Comparison of ENCODE assay signal across 20 cellular contexts in genomic region chr22:24446291-24446611, GRCh38. TPM values are rescaled to one million over a fixed set of nuclear protein-coding genes. Genes with fewer than 3 reads are reported as not detected.
DNase-seq lines count a peak whose midpoint lies in the region; ATAC-seq and TF ChIP-seq lines count a peak whose summit lies in the region.
"Had no signal": no experiment of that assay in that cellular context is flagged by ENCODE, and none has a peak within 500 bp of the region (broad histone marks: within the 10 kb centered on the region; RNA-seq: fewer than 3 reads in every experiment).

No MANE protein-coding gene starts in this region.

- intact Hi-C loops in activated T-helper 2 cell treated with anti-CD3 and anti-CD28 coated beads, Interferon-gamma antibody, Interleukin-2, Interleukin-4, amounts not matched to agents 10 μg/mL and 5 μg/mL and 100 μg/mL, durations not matched to agents 14 hours and 24 hours and 36 hours (cut with micrococcal nuclease) = loop anchor here (5.0 kb wide), 1 partner anchor 41 kb away; no protein-coding TSS in a partner anchor
- intact Hi-C loops in body of pancreas (cut with DNase I) = no loop called here

- no peak for DNase-seq in activated T-cell treated with anti-CD3 and anti-CD28 coated beads, Interleukin-2, amount 50 U/mL, for 24 hours
- no peak for DNase-seq in activated T-cell treated with anti-CD3 and anti-CD28 coated beads, Interleukin-2, amount 50 U/mL, for 72 hours
- DNase-seq in activated T-helper 2 cell treated with anti-CD3 and anti-CD28 coated beads, Interferon-gamma antibody, Interleukin-2, Interleukin-4, amounts not matched to agents 10 μg/mL and 5 μg/mL and 100 μg/mL, durations not matched to agents 14 hours and 24 hours and 36 hours (ENCODE audit: low spot score) = no peak
- no peak for DNase-seq in body of pancreas
- no peak for DNase-seq in stimulated activated naive CD4-positive, alpha-beta T cell (lab: John Stamatoyannopoulos, UW)
- DNase-seq in effector CD4-positive, alpha-beta T cell = no peak
- DNase-seq: C1 segment of cervical spinal cord, DMS 273 treated with DMSO at 0.1 percent for 48 hours, GF-D8, KBM-7, NCI-H1417 treated with DMSO at 0.1 percent for 48 hours, NCI-H2029, NCI-H2171, PC-3 had no signal

- TF ChIP-seq CTCF in neutrophil (IDR thresholded peaks at IDR 0.05) = no peak
- no peak for TF ChIP-seq CTCF in body of pancreas (IDR thresholded peaks at IDR 0.05)

- WGBS in body of pancreas, 2 donors = 82 to 92% methylated on average over 3 of the region's 3 CpGs

- H3K4me3 Mint-ChIP-seq in activated T-cell treated with anti-CD3 and anti-CD28 coated beads, Interleukin-2, amount 50 U/mL, for 24 hours = no peak overlapping the region
- no peak overlapping the region for H3K4me3 Mint-ChIP-seq in activated T-cell treated with anti-CD3 and anti-CD28 coated beads, Interleukin-2, amount 50 U/mL, for 72 hours
- no peak overlapping the region for H3K4me3 Mint-ChIP-seq in activated T-helper 2 cell treated with anti-CD3 and anti-CD28 coated beads, Interferon-gamma antibody, Interleukin-2, Interleukin-4, amounts not matched to agents 10 μg/mL and 5 μg/mL and 100 μg/mL, durations not matched to agents 14 hours and 24 hours and 36 hours (ENCODE audit: low read depth)

- no peak overlapping the region for H3K4me3 ChIP-seq in BLaER1 treated with 17β-estradiol and CSF1 and Interleukin-3, amounts not matched to agents 10 nM and 100 nM
- H3K4me3 ChIP-seq in neutrophil (ENCODE audit: low read depth in 1 of 2, low read length in 1 of 2) (no peak overlapping the region), body of pancreas (no peak overlapping the region)

- no peaks in the 10 kb centered on the region for H3K27me3 ChIP-seq in BLaER1 treated with 17β-estradiol and CSF1 and Interleukin-3, amounts not matched to agents 10 nM and 100 nM
- H3K27me3 ChIP-seq in neutrophil = no peaks in the 10 kb centered on the region
- H3K27me3 ChIP-seq in body of pancreas = no peaks in the 10 kb centered on the region

- H3K4me2 ChIP-seq in BLaER1 treated with 17β-estradiol and CSF1 and Interleukin-3, amounts not matched to agents 10 nM and 100 nM = peak overlapping the region in 8 of 11 experiments; percentile 67 to 98 (median 83); a peak in 11 of 22 replicates

- no peak for TF ChIP-seq POLR2A in body of pancreas (IDR thresholded peaks at IDR 0.05)

- peak overlapping the region in 3 of 11 experiments; percentile 12 to 39 (median 13); a peak in 1 of 22 replicates for H3K9ac ChIP-seq in BLaER1 treated with 17β-estradiol and CSF1 and Interleukin-3, amounts not matched to agents 10 nM and 100 nM

- peak overlapping the region; percentile 60 for H3K27ac Mint-ChIP-seq in activated T-cell treated with anti-CD3 and anti-CD28 coated beads, Interleukin-2, amount 50 U/mL, for 24 hours
- no peak overlapping the region for H3K27ac Mint-ChIP-seq in activated T-cell treated with anti-CD3 and anti-CD28 coated beads, Interleukin-2, amount 50 U/mL, for 72 hours
- H3K27ac Mint-ChIP-seq in activated T-helper 2 cell treated with anti-CD3 and anti-CD28 coated beads, Interferon-gamma antibody, Interleukin-2, Interleukin-4, amounts not matched to agents 10 μg/mL and 5 μg/mL and 100 μg/mL, durations not matched to agents 14 hours and 24 hours and 36 hours = peak overlapping the region; percentile 26

- H3K9me3 Mint-ChIP-seq in activated T-cell treated with anti-CD3 and anti-CD28 coated beads, Interleukin-2, amount 50 U/mL, for 24 hours = no peaks in the 10 kb centered on the region
- H3K9me3 Mint-ChIP-seq in activated T-cell treated with anti-CD3 and anti-CD28 coated beads, Interleukin-2, amount 50 U/mL, for 72 hours = peaks cover 0 to 2% of the 10 kb centered on the region in 2 donors
- no peaks in the 10 kb centered on the region for H3K9me3 Mint-ChIP-seq in activated T-helper 2 cell treated with anti-CD3 and anti-CD28 coated beads, Interferon-gamma antibody, Interleukin-2, Interleukin-4, amounts not matched to agents 10 μg/mL and 5 μg/mL and 100 μg/mL, durations not matched to agents 14 hours and 24 hours and 36 hours

- H3K4me1 Mint-ChIP-seq in activated T-cell treated with anti-CD3 and anti-CD28 coated beads, Interleukin-2, amount 50 U/mL, for 24 hours (ENCODE audit: low read depth) = peaks cover 43% of the 10 kb centered on the region
- peaks cover 41% of the 10 kb centered on the region for H3K4me1 Mint-ChIP-seq in activated T-cell treated with anti-CD3 and anti-CD28 coated beads, Interleukin-2, amount 50 U/mL, for 72 hours (ENCODE audit: low read depth)
- H3K4me1 Mint-ChIP-seq in activated T-helper 2 cell treated with anti-CD3 and anti-CD28 coated beads, Interferon-gamma antibody, Interleukin-2, Interleukin-4, amounts not matched to agents 10 μg/mL and 5 μg/mL and 100 μg/mL, durations not matched to agents 14 hours and 24 hours and 36 hours (ENCODE audit: low read depth) = peaks cover 35% of the 10 kb centered on the region

- H3K27ac ChIP-seq in BLaER1 treated with 17β-estradiol and CSF1 and Interleukin-3, amounts not matched to agents 10 nM and 100 nM = 0 out of 22 replicates have a peak overlapping the region, but pooled peaks of 1 of the 11 experiments have one; percentile 6
- peak overlapping the region; percentile 37 for H3K27ac ChIP-seq in neutrophil
- H3K27ac ChIP-seq in body of pancreas = no peak overlapping the region
- H3K27ac ChIP-seq: RWPE1 had no signal

- no peaks in the 10 kb centered on the region for H4K20me1 ChIP-seq in BLaER1 treated with 17β-estradiol and CSF1 and Interleukin-3, amounts not matched to agents 10 nM and 100 nM

- peaks cover 70 to 86% (median 76%) of the 10 kb centered on the region in 10 experiments for H3K4me1 ChIP-seq in BLaER1 treated with 17β-estradiol and CSF1 and Interleukin-3, amounts not matched to agents 10 nM and 100 nM
- H3K4me1 ChIP-seq in neutrophil (ENCODE audit: control insufficient read depth in 1 of 2, insufficient read depth in 1 of 2, low read depth in 1 of 2, low read length in 1 of 2) (peaks cover 58 to 82% of the 10 kb centered on the region in 2 experiments), body of pancreas (no peaks in the 10 kb centered on the region)

- no peak for ATAC-seq in activated T-cell treated with anti-CD3 and anti-CD28 coated beads, Interleukin-2, amount 50 U/mL, for 72 hours (replicated peaks in 1 of 2)
- ATAC-seq in body of pancreas = no peak
- ATAC-seq: PC-3 had no signal

- H3K36me3 Mint-ChIP-seq in activated T-cell treated with anti-CD3 and anti-CD28 coated beads, Interleukin-2, amount 50 U/mL, for 24 hours (ENCODE audit: low read depth) = peaks cover 49% of the 10 kb centered on the region
- H3K36me3 Mint-ChIP-seq in activated T-cell treated with anti-CD3 and anti-CD28 coated beads, Interleukin-2, amount 50 U/mL, for 72 hours (ENCODE audit: insufficient read depth in 2 of 2) = peaks cover 3% of the 10 kb centered on the region in 2 donors
- H3K36me3 Mint-ChIP-seq in activated T-helper 2 cell treated with anti-CD3 and anti-CD28 coated beads, Interferon-gamma antibody, Interleukin-2, Interleukin-4, amounts not matched to agents 10 μg/mL and 5 μg/mL and 100 μg/mL, durations not matched to agents 14 hours and 24 hours and 36 hours (ENCODE audit: low read depth) = peaks cover 31% of the 10 kb centered on the region

- no peaks in the 10 kb centered on the region for H3K36me3 ChIP-seq in BLaER1 treated with 17β-estradiol and CSF1 and Interleukin-3, amounts not matched to agents 10 nM and 100 nM
- H3K36me3 ChIP-seq in neutrophil (peaks cover 49% of the 10 kb centered on the region), body of pancreas (replicated peaks in 1 of 2; ENCODE audit: insufficient read depth in 1 of 2, low read depth in 2 of 2) (no peaks in the 10 kb centered on the region)

- H3K9me3 ChIP-seq in BLaER1 treated with 17β-estradiol and CSF1 and Interleukin-3, amounts not matched to agents 10 nM and 100 nM (replicated peaks in 1 of 11) = peaks cover 1 to 5% (median 3%) of the 10 kb centered on the region in 11 experiments; a peak in 10 of 22 replicates
- H3K9me3 ChIP-seq in neutrophil = no peaks in the 10 kb centered on the region
- no peaks in the 10 kb centered on the region for H3K9me3 ChIP-seq in body of pancreas

- no peaks in the 10 kb centered on the region for H3K27me3 Mint-ChIP-seq in activated T-cell treated with anti-CD3 and anti-CD28 coated beads, Interleukin-2, amount 50 U/mL, for 24 hours
- no peaks in the 10 kb centered on the region for H3K27me3 Mint-ChIP-seq in activated T-cell treated with anti-CD3 and anti-CD28 coated beads, Interleukin-2, amount 50 U/mL, for 72 hours (ENCODE audit: low read depth)
- no peaks in the 10 kb centered on the region for H3K27me3 Mint-ChIP-seq in activated T-helper 2 cell treated with anti-CD3 and anti-CD28 coated beads, Interferon-gamma antibody, Interleukin-2, Interleukin-4, amounts not matched to agents 10 μg/mL and 5 μg/mL and 100 μg/mL, durations not matched to agents 14 hours and 24 hours and 36 hours (ENCODE audit: low read depth)

RNA-seq across cellular contexts. Expression of gene ADORA2A, which starts 18.9 kb away (rescaled TPM):
- total RNA-seq in activated T-cell treated with anti-CD3 and anti-CD28 coated beads, Interleukin-2, amount 50 U/mL, for 72 hours = 10 to 100 TPM; 34.6 to 41.2 TPM
- total RNA-seq in activated T-helper 2 cell treated with anti-CD3 and anti-CD28 coated beads, Interferon-gamma antibody, Interleukin-2, Interleukin-4, amounts not matched to agents 10 μg/mL and 5 μg/mL and 100 μg/mL, durations not matched to agents 14 hours and 24 hours and 36 hours = 20.2 and 23.8 TPM in 2 replicates
- 10 to 100 TPM in 1 of 2 donors, 1 to 10 TPM in 1; 2.1 to 19.4 TPM for total RNA-seq in body of pancreas

RNA-seq across cellular contexts. Expression of gene UPB1, which starts 48.9 kb away (rescaled TPM):
- total RNA-seq in activated T-cell treated with anti-CD3 and anti-CD28 coated beads, Interleukin-2, amount 50 U/mL, for 72 hours = 1 to 10 TPM in 1 of 2 donors, under 1 TPM in 1; 0.26 to 1.2 TPM
- 0.09 and 0.11 TPM in 2 replicates for total RNA-seq in activated T-helper 2 cell treated with anti-CD3 and anti-CD28 coated beads, Interferon-gamma antibody, Interleukin-2, Interleukin-4, amounts not matched to agents 10 μg/mL and 5 μg/mL and 100 μg/mL, durations not matched to agents 14 hours and 24 hours and 36 hours
- total RNA-seq in body of pancreas = under 1 TPM in 1 of 2 donors, not detected in 1; 0.52 TPM
- total RNA-seq: A172, Daoy, H1 had no signal
